Comparison of ENCODE assay signal across 4 cellular contexts in genomic region chr14:103889002-103889312, GRCh38. TPM values are rescaled to one million over a fixed set of nuclear protein-coding genes. Genes with fewer than 3 reads are reported as not detected.
"Had no signal": no experiment of that assay in that cellular context is flagged by ENCODE, and none has a peak within 500 bp of the region (broad histone marks: within the 10 kb centered on the region; RNA-seq: fewer than 3 reads in every experiment).

No MANE protein-coding gene starts in this region.

RNA-seq across cellular contexts. Expression of gene TDRD9, which starts 39.3 kb away (rescaled TPM):
- total RNA-seq: OCI-LY7 had no signal

RNA-seq across cellular contexts. Expression of gene RD3L, which starts 53.4 kb away (rescaled TPM):
- total RNA-seq: LHCN-M2, MCF 10A, OCI-LY7, PC-9 had no signal
